Comparison of ENCODE assay signal across 24 cellular contexts in genomic region chr1:93977546-93977945, GRCh38.
A peak's percentile ranks its signal among the peaks of the same experiment; 100 is the strongest.
DNase-seq lines count a peak whose midpoint lies in the region; ATAC-seq, FAIRE-seq and TF ChIP-seq lines count a peak whose summit lies in the region.
"Had no signal": no experiment of that assay in that cellular context is flagged by ENCODE, and none has a peak within 500 bp of the region (broad histone marks: within the 10 kb centered on the region; RNA-seq: fewer than 3 reads in every experiment).

No MANE protein-coding gene starts in this region.

- no peak overlapping the region for H3K4me3 Mint-ChIP-seq in activated naive CD8-positive, alpha-beta T cell treated with anti-CD3 and anti-CD28 coated beads, Interleukin-2, amount 50 U/mL, for 24 hours
- H3K4me3 Mint-ChIP-seq: CD4-positive, CD25-positive, alpha-beta regulatory T cell; neural crest cell; T-helper 1 cell treated with Interleukin-12 subunit alpha and Interleukin-12 subunit beta and Interleukin-4 antibody, amounts not matched to agents 30 μg/mL and 1 μg/mL, for 36 hours had no signal

- H3K4me3 ChIP-seq in pancreas (no peak overlapping the region), HAP-1 (no peak overlapping the region)
- H3K4me3 ChIP-seq: cardiac muscle cell, GM12878, right atrium auricular region, thoracic aorta had no signal

- H3K36me3 ChIP-seq in pancreas (no peaks in the 10 kb centered on the region), HAP-1 (replicated peaks) (no peaks in the 10 kb centered on the region)
- H3K36me3 ChIP-seq: cardiac muscle cell, right atrium auricular region, thoracic aorta had no signal

- in situ Hi-C loops in HAP-1 (cut with MboI; ENCODE audit: low sequenced_read_pairs) = no loop called here

- peak; percentile 85 for DNase-seq in HT1080 (ENCODE audit: low read depth)
- peak; percentile 33 for DNase-seq in amniotic epithelial cell (ENCODE audit: low read depth)
- DNase-seq in fibroblast of peridontal ligament (ENCODE audit: extremely low read depth) = peak; percentile 63
- no peak for DNase-seq in pancreas
- no peak for DNase-seq in HAP-1 (ENCODE audit: low spot score in 2 of 2)
- DNase-seq in DMS53 treated with DMSO at 0.1 percent for 48 hours (lab: John Stamatoyannopoulos, UW; ENCODE audit: unreplicated experiment) = no peak
- no peak for DNase-seq in activated naive CD8-positive, alpha-beta T cell treated with anti-CD3 and anti-CD28 coated beads, Interleukin-2, amount 50 U/mL, for 24 hours
- DNase-seq: activated CD4-positive, CD25-positive, alpha-beta regulatory T cell; activated CD8-positive, alpha-beta memory T cell treated with anti-CD3 and anti-CD28 coated beads, Interleukin-2, amount 50 U/mL, for 4 hours; activated naive CD4-positive, alpha-beta T cell; CD4-positive, CD25-positive, alpha-beta regulatory T cell; effector memory CD4-positive, alpha-beta T cell; GOT3; kidney; NCI-H2029 treated with DMSO at 0.1 percent for 48 hours; stimulated activated CD4-positive, alpha-beta T cell treated with anti-CD3 and anti-CD28 coated beads, Interleukin-4, amount 100 ng/mL, for 1 hour; stimulated activated CD8-positive, alpha-beta memory T cell treated with anti-CD3 and anti-CD28 coated beads, Interleukin-4, amount 100 ng/mL, for 48 hours had no signal

- H3K4me1 Mint-ChIP-seq in activated naive CD8-positive, alpha-beta T cell treated with anti-CD3 and anti-CD28 coated beads, Interleukin-2, amount 50 U/mL, for 24 hours = no peaks in the 10 kb centered on the region
- H3K4me1 Mint-ChIP-seq: CD4-positive, CD25-positive, alpha-beta regulatory T cell; neural crest cell had no signal

- TF ChIP-seq CTCF in pancreas (IDR thresholded peaks at IDR 0.05) = no peak

- H3K27me3 Mint-ChIP-seq in activated naive CD8-positive, alpha-beta T cell treated with anti-CD3 and anti-CD28 coated beads, Interleukin-2, amount 50 U/mL, for 24 hours = no peaks in the 10 kb centered on the region

- intact Hi-C loops in pancreas (cut with DNase I) = no loop called here

- no peak overlapping the region for H3K27ac ChIP-seq in pancreas
- H3K27ac ChIP-seq: cardiac muscle cell, right atrium auricular region, thoracic aorta had no signal

- H3K27ac Mint-ChIP-seq in activated naive CD8-positive, alpha-beta T cell treated with anti-CD3 and anti-CD28 coated beads, Interleukin-2, amount 50 U/mL, for 24 hours = no peak overlapping the region
- H3K27ac Mint-ChIP-seq: CD4-positive, CD25-positive, alpha-beta regulatory T cell; T-helper 1 cell treated with Interleukin-12 subunit alpha and Interleukin-12 subunit beta and Interleukin-4 antibody, amounts not matched to agents 30 μg/mL and 1 μg/mL, for 36 hours had no signal

- H3K36me3 Mint-ChIP-seq in activated naive CD8-positive, alpha-beta T cell treated with anti-CD3 and anti-CD28 coated beads, Interleukin-2, amount 50 U/mL, for 24 hours (ENCODE audit: low read depth) = no peaks in the 10 kb centered on the region
- H3K36me3 Mint-ChIP-seq: CD4-positive, CD25-positive, alpha-beta regulatory T cell had no signal

- H3K9me3 Mint-ChIP-seq in activated naive CD8-positive, alpha-beta T cell treated with anti-CD3 and anti-CD28 coated beads, Interleukin-2, amount 50 U/mL, for 24 hours = no peaks in the 10 kb centered on the region
- H3K9me3 Mint-ChIP-seq: T-helper 1 cell treated with Interleukin-12 subunit alpha and Interleukin-12 subunit beta and Interleukin-4 antibody, amounts not matched to agents 30 μg/mL and 1 μg/mL, for 36 hours had no signal

- H3K9me3 ChIP-seq in pancreas (no peaks in the 10 kb centered on the region), HAP-1 (no peaks in the 10 kb centered on the region)
- H3K9me3 ChIP-seq: right atrium auricular region, thoracic aorta had no signal

- ATAC-seq in pancreas = no peak
- no peak for ATAC-seq in activated naive CD8-positive, alpha-beta T cell treated with anti-CD3 and anti-CD28 coated beads, Interleukin-2, amount 50 U/mL, for 24 hours
- ATAC-seq: GM12878 had no signal

- FAIRE-seq in pancreas (lab: Jason Lieb, UNC) = no peak
- FAIRE-seq: GM12878, kidney, RCC 7860 had no signal

- 76 to 78% methylated on average over 1 of the region's 1 CpG for WGBS in pancreas, 2 donors

- H3K4me1 ChIP-seq in pancreas = peaks cover 6 to 12% (median 6%) of the 10 kb centered on the region in 3 donors
- no peaks in the 10 kb centered on the region for H3K4me1 ChIP-seq in HAP-1

- H3K27me3 ChIP-seq in pancreas (no peaks in the 10 kb centered on the region), HAP-1 (ENCODE audit: low read depth) (peaks cover 5% of the 10 kb centered on the region; the same call in 1 of the 2 replicates)
- H3K27me3 ChIP-seq: cardiac muscle cell, right atrium auricular region had no signal

Comparison
In these comparisons a context has a peak if more than half of its experiments do, and no peak if none do; other contexts are left out.
1. DNase-seq: peak in HT1080 (single experiment), amniotic epithelial cell (single experiment) and fibroblast of peridontal ligament (single experiment); none in pancreas (0 of 6), HAP-1 (0 of 2), DMS53 treated with DMSO at 0.1 percent for 48 hours (single experiment) and activated naive CD8-positive, alpha-beta T cell treated with anti-CD3 and anti-CD28 coated beads, Interleukin-2, amount 50 U/mL, for 24 hours (single experiment).